Comparison of ENCODE assay signal across 7 cellular contexts in the genomic region with DNA sequence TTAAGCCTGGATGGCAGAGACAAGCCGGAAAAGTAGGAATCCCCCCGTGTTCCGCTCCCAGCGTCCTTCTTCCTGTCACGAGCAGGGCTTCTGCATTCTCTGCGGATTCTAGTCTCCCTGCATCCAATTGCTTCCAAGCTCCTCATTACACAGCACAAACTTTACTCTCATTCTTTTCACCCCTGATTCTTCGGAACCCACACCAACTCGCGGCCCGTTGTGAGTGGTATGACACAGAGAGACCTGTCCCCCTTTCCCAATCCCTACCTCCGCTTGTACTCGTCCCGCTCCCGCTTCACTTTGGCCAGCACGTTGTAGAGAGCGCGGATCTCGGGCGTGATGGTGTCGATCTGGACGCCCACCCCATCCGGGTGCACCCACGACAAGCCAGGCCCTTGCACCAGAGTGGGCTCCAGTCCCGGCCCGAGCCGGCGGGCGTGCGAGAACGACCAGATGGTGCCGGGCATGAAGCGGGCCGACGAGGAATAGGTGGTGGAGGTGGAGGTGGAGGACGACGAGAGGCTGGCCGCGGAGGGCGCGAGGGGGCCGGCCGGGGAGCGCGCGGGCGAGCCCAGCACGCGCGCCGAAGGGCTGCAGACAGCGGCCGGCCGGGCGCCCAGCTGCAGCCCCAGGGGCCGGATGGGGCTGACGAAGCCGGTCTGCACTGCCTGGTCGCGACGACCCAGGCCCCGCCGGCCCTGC. TPM values are rescaled to one million over a fixed set of nuclear protein-coding genes. Genes with fewer than 3 reads are reported as not detected.
DNase-seq lines count a peak whose midpoint lies in the region; ATAC-seq and TF ChIP-seq lines count a peak whose summit lies in the region.

No MANE protein-coding gene starts in this region.

- ATAC-seq in GM19324 (IDR thresholded peaks at IDR 0.05; ENCODE audit: low FRiP score, unreplicated experiment), result peak; percentile 11
- ATAC-seq in HG03103 (IDR thresholded peaks at IDR 0.05; ENCODE audit: low read depth, unreplicated experiment), result peak; percentile 5
- peak; percentile 9 for ATAC-seq in left lobe of liver

- no peak for TF ChIP-seq EP300 in suprapubic skin (IDR thresholded peaks at IDR 0.05)

- H3K4me1 ChIP-seq in adipocyte (ENCODE audit: control insufficient read depth, insufficient read depth, low read length), result peaks cover 61% of the 10 kb centered on the region
- H3K4me1 ChIP-seq in suprapubic skin, result peaks cover 53% of the 10 kb centered on the region

- peak overlapping the region; percentile 89 for H3K9ac ChIP-seq in adipocyte (ENCODE audit: low read length)

- WGBS in suprapubic skin, result 43% methylated on average over 36 of the region's 62 CpGs

- H3K9me3 ChIP-seq in adipocyte (ENCODE audit: control insufficient read depth, low read length) (no peaks in the 10 kb centered on the region), suprapubic skin (no peaks in the 10 kb centered on the region)

- H3K27me3 ChIP-seq in adipocyte (replicated peaks; ENCODE audit: control insufficient read depth, insufficient read depth, low read length) (no peaks in the 10 kb centered on the region), suprapubic skin (no peaks in the 10 kb centered on the region)

- no peak for TF ChIP-seq CTCF in suprapubic skin (IDR thresholded peaks at IDR 0.05)

- H3K36me3 ChIP-seq in adipocyte (ENCODE audit: control insufficient read depth, insufficient read depth, low read length, severe bottlenecking) (peaks cover 29% of the 10 kb centered on the region), suprapubic skin (peaks cover 30% of the 10 kb centered on the region)

- DNase-seq in adipocyte (ENCODE audit: low read depth) (peak; percentile 51), left lobe of liver (ENCODE audit: low spot score) (no peak), suprapubic skin (ENCODE audit: low spot score in 2 of 2) (no peak), activated gamma-delta T cell (lab: John Stamatoyannopoulos, UW) (no peak), epidermal melanocyte (ENCODE audit: insufficient read length, low spot score) (no peak)

- H3K4me3 ChIP-seq in adipocyte (ENCODE audit: low read length) (peak overlapping the region; percentile 86), suprapubic skin (peak overlapping the region; percentile 59)

- no peak for TF ChIP-seq POLR2A in suprapubic skin (IDR thresholded peaks at IDR 0.05)

- peak overlapping the region; percentile 47 for H3K27ac ChIP-seq in suprapubic skin

RNA-seq across cellular contexts. Expression of gene IFFO1, which starts 0.7 kb away (rescaled TPM):
- total RNA-seq in left lobe of liver (8.8 TPM), suprapubic skin (1 to 10 TPM; 1.9 to 5.8 (median 4.3) TPM)

RNA-seq across cellular contexts. Expression of gene NOP2, which starts 12.9 kb away (rescaled TPM):
- total RNA-seq in left lobe of liver, result 14.9 TPM
- 10 to 100 TPM; 34.6 to 62.2 (median 42.3) TPM for total RNA-seq in suprapubic skin

RNA-seq across cellular contexts. Expression of gene GAPDH, which starts 20.8 kb away (rescaled TPM):
- 1,145 TPM for total RNA-seq in left lobe of liver
- 1,000 to 10,000 TPM; 1,442 to 2,828 (median 1,967) TPM for total RNA-seq in suprapubic skin

RNA-seq across cellular contexts. Expression of gene CHD4, which starts 52.0 kb away (rescaled TPM):
- total RNA-seq in left lobe of liver, result 87.3 TPM
- 100 to 1,000 TPM; 191 to 258 (median 206) TPM for total RNA-seq in suprapubic skin
